8 cellular contexts compared by ENCODE assay signal in the genomic region with DNA sequence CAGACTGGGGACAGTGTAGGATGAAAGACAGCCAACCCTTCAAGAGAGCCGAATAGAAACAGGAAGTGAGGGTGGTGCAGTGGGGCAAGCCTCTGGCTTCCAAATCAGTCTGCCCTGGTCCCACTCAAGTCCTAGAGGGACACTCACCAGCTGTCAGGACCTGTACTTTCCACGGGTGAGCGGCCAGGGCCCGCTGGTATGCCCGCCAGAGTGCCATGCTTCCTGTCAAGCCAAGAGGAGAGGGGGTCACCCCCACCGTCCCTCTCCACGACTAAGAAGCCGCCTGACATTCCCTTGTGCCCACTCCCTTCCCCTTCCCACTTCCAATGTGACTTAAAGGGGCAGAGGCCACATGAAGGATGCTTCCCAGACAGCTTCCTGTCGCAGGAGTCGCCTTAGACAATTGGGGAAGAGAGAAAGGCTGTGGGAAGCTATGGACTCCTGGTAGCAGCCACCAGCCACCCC. TPM values are rescaled to one million over a fixed set of nuclear protein-coding genes. Genes with fewer than 3 reads are reported as not detected.
DNase-seq lines count a peak whose midpoint lies in the region; ATAC-seq and TF ChIP-seq lines count a peak whose summit lies in the region.

No MANE protein-coding gene starts in this region.

- peaks cover 15% of the 10 kb centered on the region for H3K36me3 Mint-ChIP-seq in activated CD4-positive, alpha-beta T cell treated with anti-CD3 and anti-CD28 coated beads, Interleukin-2, amount 10 ng/mL, durations not matched to agents 7 days and 5 days (ENCODE audit: low read depth)
- H3K36me3 Mint-ChIP-seq in central memory CD8-positive, alpha-beta T cell (ENCODE audit: insufficient read depth) = peaks cover 23% of the 10 kb centered on the region

- H3K36me3 ChIP-seq in OCI-LY3 (replicated peaks; ENCODE audit: low read depth, low read length) = peaks cover 18% of the 10 kb centered on the region
- H3K36me3 ChIP-seq in urinary bladder (ENCODE audit: insufficient read depth) = no peaks in the 10 kb centered on the region

- H3K27ac ChIP-seq in OCI-LY3 (ENCODE audit: low read length) (peak overlapping the region; percentile 66), urinary bladder (ENCODE audit: low read depth) (no peak overlapping the region)

- DNase-seq in activated CD4-positive, alpha-beta T cell treated with anti-CD3 and anti-CD28 coated beads, Interleukin-2, amount 10 ng/mL, durations not matched to agents 7 days and 5 days = peak; percentile 29
- no peak for DNase-seq in activated CD4-positive, alpha-beta T cell treated with anti-CD3 and anti-CD28 coated beads for 1 hour
- DNase-seq in central memory CD8-positive, alpha-beta T cell (ENCODE audit: low spot score in 2 of 2) = no peak
- DNase-seq in lung microvascular endothelial cell (ENCODE audit: low read depth in 2 of 2) (peak; percentile 22 to 49), NCI-H187 treated with DMSO at 0.1 percent for 48 hours (lab: John Stamatoyannopoulos, UW) (no peak), NCI-H1092 treated with DMSO at 0.1 percent for 48 hours (lab: John Stamatoyannopoulos, UW) (no peak)

- POLR2A ChIA-PET in activated CD4-positive, alpha-beta T cell treated with anti-CD3 and anti-CD28 coated beads, Interleukin-2, amount 10 ng/mL, durations not matched to agents 7 days and 5 days (lab: Charles Lee) = no interaction called here

- H3K27me3 ChIP-seq in OCI-LY3 (ENCODE audit: low read depth, low read length) = no peaks in the 10 kb centered on the region

- 3% methylated on average over 10 of the region's 10 CpGs for WGBS in urinary bladder

- CTCF ChIA-PET in activated CD4-positive, alpha-beta T cell treated with anti-CD3 and anti-CD28 coated beads, Interleukin-2, amount 10 ng/mL, durations not matched to agents 7 days and 5 days (lab: Charles Lee) = interaction anchor here (1.4 to 1.8 kb wide), 5 partner anchors 14 to 234 kb away, joined by 3 to 8 read pairs (median 4); partner anchors contain the start of gene UCN

- no peaks in the 10 kb centered on the region for H3K9me3 ChIP-seq in OCI-LY3 (ENCODE audit: insufficient read depth, low read length)

- H2AFZ ChIP-seq in OCI-LY3 (ENCODE audit: low read depth, low read length) = no peak overlapping the region

- H3K27me3 Mint-ChIP-seq in activated CD4-positive, alpha-beta T cell treated with anti-CD3 and anti-CD28 coated beads, Interleukin-2, amount 10 ng/mL, durations not matched to agents 7 days and 5 days = no peaks in the 10 kb centered on the region
- H3K27me3 Mint-ChIP-seq in central memory CD8-positive, alpha-beta T cell = no peaks in the 10 kb centered on the region

- no peak for TF ChIP-seq CTCF in OCI-LY3 (IDR thresholded peaks at IDR 0.05; ENCODE audit: low read depth, low read length)

- peaks cover 29% of the 10 kb centered on the region for H3K79me2 ChIP-seq in OCI-LY3 (ENCODE audit: low read length)

- no peaks in the 10 kb centered on the region for H4K20me1 ChIP-seq in OCI-LY3 (ENCODE audit: insufficient read depth, low read length)

- peak overlapping the region; percentile 93 for H3K4me2 ChIP-seq in OCI-LY3 (ENCODE audit: low read length)

- ATAC-seq in central memory CD8-positive, alpha-beta T cell (replicated peaks; ENCODE audit: extremely low read depth, poor library complexity, severe bottlenecking) = peak; percentile 24

- H3K4me3 ChIP-seq in OCI-LY3 (ENCODE audit: low read length) = peak overlapping the region; percentile 96
- peak overlapping the region; percentile 72 for H3K4me3 ChIP-seq in urinary bladder (ENCODE audit: low read depth, low read length)

- H3K4me1 ChIP-seq in OCI-LY3 (ENCODE audit: low read length) (peaks cover 14% of the 10 kb centered on the region), urinary bladder (ENCODE audit: insufficient read depth) (peaks cover 2% of the 10 kb centered on the region)

- H3K9me3 Mint-ChIP-seq in activated CD4-positive, alpha-beta T cell treated with anti-CD3 and anti-CD28 coated beads, Interleukin-2, amount 10 ng/mL, durations not matched to agents 7 days and 5 days = no peaks in the 10 kb centered on the region
- no peaks in the 10 kb centered on the region for H3K9me3 Mint-ChIP-seq in central memory CD8-positive, alpha-beta T cell

- peak overlapping the region; percentile 98 for H3K9ac ChIP-seq in OCI-LY3 (ENCODE audit: low read length)

- H3K4me3 Mint-ChIP-seq in activated CD4-positive, alpha-beta T cell treated with anti-CD3 and anti-CD28 coated beads, Interleukin-2, amount 10 ng/mL, durations not matched to agents 7 days and 5 days = peak overlapping the region; percentile 89
- H3K4me3 Mint-ChIP-seq in central memory CD8-positive, alpha-beta T cell = peak overlapping the region; percentile 100

- H3K27ac Mint-ChIP-seq in activated CD4-positive, alpha-beta T cell treated with anti-CD3 and anti-CD28 coated beads, Interleukin-2, amount 10 ng/mL, durations not matched to agents 7 days and 5 days = peak overlapping the region; percentile 94
- H3K27ac Mint-ChIP-seq in central memory CD8-positive, alpha-beta T cell (ENCODE audit: low read depth) = peak overlapping the region; percentile 100

- H3K4me1 Mint-ChIP-seq in activated CD4-positive, alpha-beta T cell treated with anti-CD3 and anti-CD28 coated beads, Interleukin-2, amount 10 ng/mL, durations not matched to agents 7 days and 5 days = peaks cover 23% of the 10 kb centered on the region
- H3K4me1 Mint-ChIP-seq in central memory CD8-positive, alpha-beta T cell = peaks cover 30% of the 10 kb centered on the region

RNA-seq across cellular contexts. Expression of gene MPV17, which starts 0.6 kb away (rescaled TPM):
- total RNA-seq in activated CD4-positive, alpha-beta T cell treated with anti-CD3 and anti-CD28 coated beads, Interleukin-2, amount 10 ng/mL, durations not matched to agents 7 days and 5 days = 10 to 100 TPM; 80.8 to 83.6 TPM
- total RNA-seq in lung microvascular endothelial cell = 32.7 and 34.2 TPM in 2 replicates
- 46.2 TPM for total RNA-seq in urinary bladder
- 89.2 TPM for polyA plus RNA-seq in urinary bladder

RNA-seq across cellular contexts. Expression of gene UCN, which starts 14.1 kb away (rescaled TPM):
- 1 to 10 TPM; 2.3 to 2.8 TPM for total RNA-seq in activated CD4-positive, alpha-beta T cell treated with anti-CD3 and anti-CD28 coated beads, Interleukin-2, amount 10 ng/mL, durations not matched to agents 7 days and 5 days
- total RNA-seq in lung microvascular endothelial cell = 0.40 and 0.44 TPM in 2 replicates
- 1.1 TPM for total RNA-seq in urinary bladder
- polyA plus RNA-seq in urinary bladder = 1.5 TPM

RNA-seq across cellular contexts. Expression of gene GTF3C2, which starts 34.2 kb away (rescaled TPM):
- total RNA-seq in activated CD4-positive, alpha-beta T cell treated with anti-CD3 and anti-CD28 coated beads, Interleukin-2, amount 10 ng/mL, durations not matched to agents 7 days and 5 days = 10 to 100 TPM; 54.3 to 59.0 TPM
- 18.7 and 20.4 TPM in 2 replicates for total RNA-seq in lung microvascular endothelial cell
- total RNA-seq in urinary bladder = 37.7 TPM
- polyA plus RNA-seq in urinary bladder = 29.9 TPM

RNA-seq across cellular contexts. Expression of gene TRIM54, which starts 40.1 kb away (rescaled TPM):
- total RNA-seq in activated CD4-positive, alpha-beta T cell treated with anti-CD3 and anti-CD28 coated beads, Interleukin-2, amount 10 ng/mL, durations not matched to agents 7 days and 5 days = not detected
- 0.44 and 1.2 TPM in 2 replicates for total RNA-seq in lung microvascular endothelial cell
- total RNA-seq in urinary bladder = 2.6 TPM
- 0.04 TPM for polyA plus RNA-seq in urinary bladder

RNA-seq across cellular contexts. Expression of gene DNAJC5G, which starts 47.1 kb away (rescaled TPM):
- total RNA-seq in activated CD4-positive, alpha-beta T cell treated with anti-CD3 and anti-CD28 coated beads, Interleukin-2, amount 10 ng/mL, durations not matched to agents 7 days and 5 days = not detected
- total RNA-seq in lung microvascular endothelial cell (0.44 and 1.4 TPM in 2 replicates), urinary bladder (0.42 TPM)
- polyA plus RNA-seq in urinary bladder = not detected

Comparison
In these comparisons a context has a peak if more than half of its experiments do, and no peak if none do; other contexts are left out.
1. DNase-seq: peak in activated CD4-positive, alpha-beta T cell treated with anti-CD3 and anti-CD28 coated beads, Interleukin-2, amount 10 ng/mL, durations not matched to agents 7 days and 5 days (single experiment) and lung microvascular endothelial cell (2 of 2); none in activated CD4-positive, alpha-beta T cell treated with anti-CD3 and anti-CD28 coated beads for 1 hour (single experiment), central memory CD8-positive, alpha-beta T cell (0 of 2), NCI-H187 treated with DMSO at 0.1 percent for 48 hours (single experiment) and NCI-H1092 treated with DMSO at 0.1 percent for 48 hours (single experiment).